Comparison of ENCODE assay signal across 8 cellular contexts in the genomic region with DNA sequence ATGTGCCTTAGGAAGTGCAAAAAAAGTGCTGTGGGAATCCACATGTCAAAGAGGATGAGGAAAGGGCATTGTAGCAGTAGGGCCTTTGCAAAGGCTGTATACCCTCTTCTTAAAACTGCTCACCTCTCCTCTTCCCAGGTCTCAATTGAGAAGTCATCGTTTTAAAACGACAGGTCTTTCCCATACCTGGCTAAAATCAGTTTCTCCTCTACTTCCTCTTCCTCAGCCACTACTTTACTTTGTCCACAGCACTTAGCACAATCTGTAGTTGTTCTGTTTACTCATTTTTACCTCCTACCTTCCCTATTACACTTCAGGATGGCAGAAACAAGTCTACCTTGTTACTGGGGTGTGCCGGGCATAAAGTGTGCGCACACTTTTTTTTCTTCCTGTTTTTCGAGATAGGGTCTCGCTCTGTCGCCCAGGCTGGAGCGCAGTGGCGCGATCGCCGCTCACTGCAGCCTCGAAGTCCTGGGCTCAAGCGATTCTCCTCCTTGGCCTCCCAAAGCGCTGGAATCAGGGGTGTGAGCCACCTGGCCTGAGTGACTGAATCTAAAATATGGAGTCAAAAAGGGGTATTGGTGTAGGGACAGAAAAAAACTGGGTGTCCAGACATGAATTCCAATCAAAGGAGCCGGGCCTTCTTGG. TPM values are rescaled to one million over a fixed set of nuclear protein-coding genes. Genes with fewer than 3 reads are reported as not detected.
DNase-seq lines count a peak whose midpoint lies in the region; ATAC-seq, FAIRE-seq and TF ChIP-seq lines count a peak whose summit lies in the region.

No MANE protein-coding gene starts in this region.

- H3K4me3 ChIP-seq in AG04450 (ENCODE audit: low read depth, low read length) (peak overlapping the region; percentile 68), iPS-20b (ENCODE audit: low read length) (peak overlapping the region; percentile 82), stomach (peak overlapping the region; percentile 58 to 73 (median 65))

- CTCF ChIA-PET in AG04450 (lab: Charles Lee) = no interaction called here

- peak overlapping the region; percentile 89 for H3K4me3 Mint-ChIP-seq in activated naive CD8-positive, alpha-beta T cell treated with anti-CD3 and anti-CD28 coated beads, Interleukin-2, amount 50 U/mL, for 24 hours

- DNase-seq in AG04450 (ENCODE audit: low read depth, low spot score) (no peak), GM19239 (ENCODE audit: insufficient read length, low spot score) (no peak), stomach (no peak), LoVo (ENCODE audit: low spot score) (no peak)
- no peak for DNase-seq in activated naive CD8-positive, alpha-beta T cell treated with anti-CD3 and anti-CD28 coated beads, Interleukin-2, amount 50 U/mL, for 24 hours

- WGBS in stomach, 5 donors = 5 to 18% (median 9%) methylated on average over 16 of the region's 16 CpGs

- intact Hi-C loops in stomach (cut with DNase I; ENCODE audit: low total_unique reads) = no loop called here

- no peaks in the 10 kb centered on the region for H3K36me3 Mint-ChIP-seq in activated naive CD8-positive, alpha-beta T cell treated with anti-CD3 and anti-CD28 coated beads, Interleukin-2, amount 50 U/mL, for 24 hours (ENCODE audit: low read depth)

- peaks cover 11% of the 10 kb centered on the region; the same call in 1 of the 2 replicates for H3K4me1 ChIP-seq in iPS-20b (ENCODE audit: insufficient read depth, low read length)
- peaks cover 10 to 31% (median 22%) of the 10 kb centered on the region in 4 donors for H3K4me1 ChIP-seq in stomach

- POLR2A ChIA-PET in AG04450 (lab: Yijun Ruan, JAX) = interaction anchor here (0.6 to 1.4 kb wide), 3 partner anchors 9 to 95 kb away, joined by 4 to 6 read pairs (median 4); no protein-coding TSS in a partner anchor

- TF ChIP-seq CTCF in AG04450 (IDR thresholded peaks at IDR 0.05; ENCODE audit: low read depth, low read length) (no peak), stomach (IDR thresholded peaks at IDR 0.05) (no peak)

- peak; percentile 18 for ATAC-seq in HG03460 (IDR thresholded peaks at IDR 0.05; ENCODE audit: unreplicated experiment)
- ATAC-seq in activated naive CD8-positive, alpha-beta T cell treated with anti-CD3 and anti-CD28 coated beads, Interleukin-2, amount 50 U/mL, for 24 hours = no peak
- ATAC-seq in GM21381 (IDR thresholded peaks at IDR 0.05; ENCODE audit: unreplicated experiment) = no peak

- peaks cover 47% of the 10 kb centered on the region for H3K4me1 Mint-ChIP-seq in activated naive CD8-positive, alpha-beta T cell treated with anti-CD3 and anti-CD28 coated beads, Interleukin-2, amount 50 U/mL, for 24 hours

- H3K27me3 ChIP-seq in AG04450 (ENCODE audit: control insufficient read depth, insufficient read depth, low read length) (no peaks in the 10 kb centered on the region), iPS-20b (ENCODE audit: insufficient read depth, low read length) (peaks cover 18% of the 10 kb centered on the region), stomach (no peaks in the 10 kb centered on the region)

- H3K27ac Mint-ChIP-seq in activated naive CD8-positive, alpha-beta T cell treated with anti-CD3 and anti-CD28 coated beads, Interleukin-2, amount 50 U/mL, for 24 hours = peak overlapping the region; percentile 96

- FAIRE-seq in GM19239 (lab: Jason Lieb, UNC) = peak; percentile 23

- H3K9me3 ChIP-seq in AG04450 (ENCODE audit: control insufficient read depth, insufficient read depth, low read length) (peaks cover 4% of the 10 kb centered on the region; the same call in 1 of the 2 replicates), iPS-20b (ENCODE audit: insufficient read depth, low read depth, low read length) (no peaks in the 10 kb centered on the region), stomach (no peaks in the 10 kb centered on the region)

- no peaks in the 10 kb centered on the region for H3K27me3 Mint-ChIP-seq in activated naive CD8-positive, alpha-beta T cell treated with anti-CD3 and anti-CD28 coated beads, Interleukin-2, amount 50 U/mL, for 24 hours

- TF ChIP-seq EP300 in stomach (IDR thresholded peaks at IDR 0.05) = no peak

- H3K36me3 ChIP-seq in iPS-20b (ENCODE audit: insufficient read depth, low read depth, low read length) (no peaks in the 10 kb centered on the region), stomach (no peaks in the 10 kb centered on the region)

- no peak for TF ChIP-seq POLR2A in stomach (IDR thresholded peaks at IDR 0.05)

- H3K27ac ChIP-seq in AG04450 (ENCODE audit: low read depth, low read length) (peak overlapping the region; percentile 80), iPS-20b (ENCODE audit: low read length) (peak overlapping the region; percentile 1), stomach (peak overlapping the region; percentile 84 to 97 (median 93))

- H3K9ac ChIP-seq in iPS-20b (ENCODE audit: low read depth, low read length) = peak overlapping the region; percentile 77; the same call in 1 of the 2 replicates

- H3K9me3 Mint-ChIP-seq in activated naive CD8-positive, alpha-beta T cell treated with anti-CD3 and anti-CD28 coated beads, Interleukin-2, amount 50 U/mL, for 24 hours = no peaks in the 10 kb centered on the region

RNA-seq across cellular contexts. Expression of gene ELOVL5, which starts 9.8 kb away (rescaled TPM):
- polyA plus RNA-seq in AG04450 (2011; rRNA removed) (68.3 and 81.6 TPM in 2 replicates), stomach (10 to 100 TPM in 1 of 3 donors, 1 to 10 TPM in 2; 7.2 to 13.5 (median 8.7) TPM)
- polyA minus RNA-seq in AG04450 (2011; rRNA and poly(A)+ RNA removed) = 90.7 and 107 TPM in 2 replicates
- total RNA-seq in stomach = 10 to 100 TPM in 4 of 5 donors, 1 to 10 TPM in 1; 2.6 to 57.8 (median 25.4) TPM

Comparison
In these comparisons a context has a peak if more than half of its experiments do, and no peak if none do; other contexts are left out.
1. H3K27ac ChIP-seq: peak in every context shown above with its lines; median percentile 93 in stomach; 80 in AG04450; 1 in iPS-20b.